Comparison of ENCODE assay signal across 8 cellular contexts in the genomic region with DNA sequence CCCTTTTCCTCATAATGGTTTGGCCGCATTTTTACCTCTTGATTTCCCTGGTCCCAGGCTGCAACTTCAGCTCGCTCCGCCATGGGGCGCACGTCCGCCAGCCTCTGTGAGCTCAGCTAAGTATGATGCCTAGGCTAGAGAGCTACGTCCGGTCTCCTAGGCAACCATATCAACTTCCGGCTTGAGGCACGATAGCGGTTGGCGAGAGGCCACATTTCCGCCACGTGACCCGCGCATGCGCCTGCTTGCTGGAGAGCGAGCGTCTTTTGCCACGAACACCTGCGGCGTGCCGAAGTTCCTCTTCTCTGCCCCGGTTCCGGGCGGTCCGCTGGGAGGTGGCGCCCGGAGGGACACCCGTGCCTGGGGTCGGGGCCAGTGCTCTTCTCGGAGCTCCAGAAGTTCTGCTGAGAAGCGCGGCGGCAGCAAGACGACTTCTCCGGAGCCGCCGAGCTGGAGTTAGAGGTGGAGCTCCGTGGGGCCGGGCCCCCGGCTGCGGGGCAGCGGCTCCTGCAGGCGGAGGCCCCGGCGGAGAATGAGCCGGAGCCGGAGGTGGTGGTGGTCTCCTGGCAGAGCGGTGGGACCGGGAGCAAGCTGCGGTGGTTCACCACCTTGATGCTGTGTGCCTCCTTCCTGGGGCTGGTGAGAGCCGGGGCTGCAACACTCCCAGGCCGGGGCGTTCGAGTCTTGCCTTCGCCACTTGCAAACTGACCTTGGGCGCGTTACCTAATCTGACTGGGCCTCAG.
DNase-seq lines count a peak whose midpoint lies in the region; ATAC-seq and TF ChIP-seq lines count a peak whose summit lies in the region.

No MANE protein-coding gene starts in this region.

- H3K9me2 ChIP-seq in OCI-LY1 (ENCODE audit: low read depth, low read length) = no peaks in the 10 kb centered on the region

- peak; percentile 98 for DNase-seq in DMS114 treated with DMSO at 0.1 percent for 48 hours (lab: John Stamatoyannopoulos, UW; ENCODE audit: unreplicated experiment)
- peak; percentile 92 for DNase-seq in HuH-7 (ENCODE audit: low spot score)
- DNase-seq in activated T-cell treated with anti-CD3 and anti-CD28 coated beads for 24 hours (ENCODE audit: low read depth) = peak; percentile 99
- peak; percentile 93 for DNase-seq in epithelial cell of proximal tubule (ENCODE audit: low read depth)
- peak; percentile 100 for DNase-seq in mucosa of gallbladder (ENCODE audit: low spot score)
- DNase-seq in stimulated activated CD8-positive, alpha-beta memory T cell treated with anti-CD3 and anti-CD28 coated beads, Interleukin-4, amount 100 ng/mL, for 4 hours (ENCODE audit: low read depth in 2 of 2, low spot score in 1 of 2) = peak; percentile 97 to 99

- peak; percentile 99 for ATAC-seq in GM21515 (IDR thresholded peaks at IDR 0.05; ENCODE audit: unreplicated experiment)

- peak; percentile 94 for TF ChIP-seq CTCF in OCI-LY1 (IDR thresholded peaks at IDR 0.05; ENCODE audit: low read length)
- TF ChIP-seq CTCF in epithelial cell of proximal tubule (conservative IDR thresholded peaks at IDR 0.05; ENCODE audit: low read depth, low read length) = peak; percentile 93

- H3F3A ChIP-seq in OCI-LY1 (ENCODE audit: insufficient read depth, low read length) = no peaks in the 10 kb centered on the region

- peaks cover 17% of the 10 kb centered on the region for H3K36me3 ChIP-seq in OCI-LY1 (ENCODE audit: insufficient read depth, low read length)

- H3K79me2 ChIP-seq in OCI-LY1 (ENCODE audit: insufficient read depth, low read length) = peaks cover 18% of the 10 kb centered on the region

- peak overlapping the region; percentile 72 for H3K4me2 ChIP-seq in OCI-LY1 (ENCODE audit: low read length)

- peak overlapping the region; percentile 92 for H3K9ac ChIP-seq in OCI-LY1 (ENCODE audit: low read length)

- H3K4me1 ChIP-seq in OCI-LY1 (ENCODE audit: insufficient read depth, low read length, severe bottlenecking) = peaks cover 19% of the 10 kb centered on the region

- H2AFZ ChIP-seq in OCI-LY1 (ENCODE audit: low read length) = no peak overlapping the region

- no peaks in the 10 kb centered on the region for H3K9me3 ChIP-seq in OCI-LY1 (ENCODE audit: low read length)

- H4K20me1 ChIP-seq in OCI-LY1 (ENCODE audit: insufficient read depth, low read length) = no peaks in the 10 kb centered on the region

- H3K27me3 ChIP-seq in OCI-LY1 (ENCODE audit: insufficient read depth, low read length) = no peaks in the 10 kb centered on the region

- H3K4me3 ChIP-seq in OCI-LY1 (ENCODE audit: low read depth, low read length, poor library complexity, severe bottlenecking) (peak overlapping the region; percentile 90), epithelial cell of proximal tubule (ENCODE audit: low read depth, low read length) (peak overlapping the region; percentile 94)

- H3K27ac ChIP-seq in OCI-LY1 (ENCODE audit: low read depth, low read length, poor library complexity, severe bottlenecking) = peak overlapping the region; percentile 66

Comparison
In these comparisons a context has a peak if more than half of its experiments do, and no peak if none do; other contexts are left out.
1. Peak in every context shown above with its lines: DNase-seq, ATAC-seq, H3K4me3 ChIP-seq and H3K27ac ChIP-seq.